23 cellular contexts compared by ENCODE assay signal in the genomic region with DNA sequence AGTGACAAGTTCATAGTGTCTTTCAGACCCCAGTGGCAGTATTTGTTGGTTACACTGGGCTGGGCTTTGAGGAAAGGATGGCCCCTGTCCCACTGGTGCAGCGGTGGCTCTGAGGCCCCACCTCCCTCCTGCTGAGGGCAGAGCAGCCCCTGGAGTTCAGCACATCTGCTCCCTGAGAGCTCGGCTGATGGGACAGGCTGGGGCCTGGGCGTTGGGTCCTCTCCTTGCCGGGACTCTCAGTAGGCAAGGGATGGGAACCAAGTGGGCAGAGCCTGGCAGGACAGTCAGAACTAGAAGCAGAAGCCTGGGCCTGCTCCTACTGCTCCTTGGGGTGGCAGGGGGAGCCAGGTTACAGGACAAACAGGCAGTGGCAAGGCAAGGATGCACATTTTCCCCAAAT.
"Had no signal": no experiment of that assay in that cellular context is flagged by ENCODE, and none has a peak within 500 bp of the region (broad histone marks: within the 10 kb centered on the region; RNA-seq: fewer than 3 reads in every experiment).

No MANE protein-coding gene starts in this region.

- H3K27me3 ChIP-seq: gastrocnemius medialis, right atrium auricular region, uterus had no signal

- H3K27me3 Mint-ChIP-seq: activated CD4-positive, alpha-beta T cell treated with anti-CD3 and anti-CD28 coated beads, Interleukin-2, amount 10 ng/mL, durations not matched to agents 24 days and 14 days; activated CD8-positive, alpha-beta T cell treated with anti-CD3 and anti-CD28 coated beads for 36 hours; naive thymus-derived CD8-positive, alpha-beta T cell; type B pancreatic cell had no signal

- H3K4me3 ChIP-seq: breast epithelium, gastrocnemius medialis, right atrium auricular region, thoracic aorta, uterus had no signal

- DNase-seq: activated CD4-positive, alpha-beta T cell treated with anti-CD3 and anti-CD28 coated beads, Interleukin-2, amount 10 ng/mL, durations not matched to agents 24 days and 14 days; activated CD4-positive, CD25-positive, alpha-beta regulatory T cell treated with anti-CD3 and anti-CD28 coated beads, Interleukin-2, amount 50 U/mL, for 72 hours; activated CD8-positive, alpha-beta T cell treated with anti-CD3 and anti-CD28 coated beads for 36 hours; activated naive CD4-positive, alpha-beta T cell; activated T-cell treated with anti-CD3 and anti-CD28 coated beads, Interleukin-2, amount 50 U/mL, for 72 hours; central memory CD4-positive, alpha-beta T cell; effector CD8-positive, alpha-beta T cell; gastrocnemius medialis; glutamatergic neuron; left ventricle myocardium superior; naive thymus-derived CD8-positive, alpha-beta T cell; occipital lobe; stimulated activated naive CD4-positive, alpha-beta T cell treated with Interleukin-2 at 50 U/mL for 16 hours; T-helper 2 cell; uterus had no signal

- H3K27ac ChIP-seq: breast epithelium, epithelial cell of prostate, gastrocnemius medialis, parathyroid adenoma, right atrium auricular region, thoracic aorta, uterus had no signal

- H3K9me3 Mint-ChIP-seq: activated CD4-positive, alpha-beta T cell treated with anti-CD3 and anti-CD28 coated beads, Interleukin-2, amount 10 ng/mL, durations not matched to agents 24 days and 14 days; activated CD8-positive, alpha-beta T cell treated with anti-CD3 and anti-CD28 coated beads for 36 hours; activated naive CD4-positive, alpha-beta T cell treated with anti-CD3 and anti-CD28 coated beads, Interleukin-2, amount 50 U/mL, for 72 hours; activated T-cell treated with anti-CD3 and anti-CD28 coated beads, Interleukin-2, amount 50 U/mL, for 72 hours; naive thymus-derived CD8-positive, alpha-beta T cell; neural crest cell; type B pancreatic cell had no signal

- H3K4me3 Mint-ChIP-seq: activated CD4-positive, alpha-beta T cell treated with anti-CD3 and anti-CD28 coated beads, Interleukin-2, amount 10 ng/mL, durations not matched to agents 24 days and 14 days; activated CD8-positive, alpha-beta T cell treated with anti-CD3 and anti-CD28 coated beads for 36 hours; activated T-cell treated with anti-CD3 and anti-CD28 coated beads, Interleukin-2, amount 50 U/mL, for 72 hours; naive thymus-derived CD8-positive, alpha-beta T cell; neural crest cell; type B pancreatic cell had no signal

- ATAC-seq: activated CD8-positive, alpha-beta T cell treated with anti-CD3 and anti-CD28 coated beads for 36 hours; gastrocnemius medialis; left ventricle myocardium superior; naive thymus-derived CD8-positive, alpha-beta T cell had no signal

- H3K27ac Mint-ChIP-seq: activated CD4-positive, alpha-beta T cell treated with anti-CD3 and anti-CD28 coated beads, Interleukin-2, amount 10 ng/mL, durations not matched to agents 24 days and 14 days; activated CD8-positive, alpha-beta T cell treated with anti-CD3 and anti-CD28 coated beads for 36 hours; activated T-cell treated with anti-CD3 and anti-CD28 coated beads, Interleukin-2, amount 50 U/mL, for 72 hours; type B pancreatic cell had no signal

- H3K9me3 ChIP-seq: breast epithelium, gastrocnemius medialis, right atrium auricular region, thoracic aorta, uterus had no signal

- H3K36me3 ChIP-seq: breast epithelium, gastrocnemius medialis, right atrium auricular region, thoracic aorta, uterus had no signal

- H3K4me1 ChIP-seq: breast epithelium, gastrocnemius medialis, parathyroid adenoma, uterus had no signal
